ENCODE assay signal across 9 cellular contexts in the genomic region with DNA sequence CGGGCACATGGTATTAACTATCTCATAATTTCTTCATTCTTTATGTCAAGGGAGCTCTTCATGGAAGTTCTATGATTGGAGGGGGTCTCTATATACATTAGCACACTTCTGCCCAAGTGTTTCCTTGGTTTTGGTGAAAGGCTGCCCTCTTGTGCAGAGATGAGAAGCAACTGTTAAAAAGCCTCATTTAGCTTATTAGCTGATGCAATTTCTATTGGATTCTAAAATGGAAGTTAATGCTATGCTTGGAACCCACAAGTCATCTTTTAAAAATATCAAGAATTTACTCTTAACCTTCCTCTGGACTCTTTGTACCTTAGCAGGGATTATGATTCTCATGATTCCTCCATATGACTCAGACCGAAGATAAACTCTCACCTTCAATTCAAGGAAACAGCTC.
A peak's percentile ranks its signal among the peaks of the same experiment; 100 is the strongest.
DNase-seq lines count a peak whose midpoint lies in the region; ATAC-seq, FAIRE-seq and TF ChIP-seq lines count a peak whose summit lies in the region.
"Had no signal": no experiment of that assay in that cellular context is flagged by ENCODE, and none has a peak within 500 bp of the region (broad histone marks: within the 10 kb centered on the region; RNA-seq: fewer than 3 reads in every experiment).

No MANE protein-coding gene starts in this region.

- peaks cover 0 to 3% of the 10 kb centered on the region in 2 experiments; a peak in 1 of 4 replicates for H3K9me3 ChIP-seq in H1 (ENCODE audit: insufficient read depth in 2 of 2, low read depth in 1 of 2, low read length in 1 of 2)

- no peaks in the 10 kb centered on the region for H3K79me2 ChIP-seq in H1 (ENCODE audit: control insufficient read depth in 1 of 2, insufficient read depth in 2 of 2, low read length in 2 of 2)

- intact Hi-C loops in left cardiac atrium (cut with DNase I) = loop anchor here (5.0 to 10.0 kb wide), 2 partner anchors 83 to 86 kb away; no protein-coding TSS in a partner anchor
- intact Hi-C loops in activated CD4-positive, alpha-beta memory T cell treated with anti-CD3 and anti-CD28 coated beads for 36 hours (cut with micrococcal nuclease) = no loop called here

- no peak overlapping the region for H3K18ac ChIP-seq in H1 (ENCODE audit: extremely low read depth, low read length)

- H2BK20ac ChIP-seq in H1 (ENCODE audit: low read length) = no peak overlapping the region

- no peak overlapping the region for H3K27ac Mint-ChIP-seq in progenitor cell of endocrine pancreas
- H3K27ac Mint-ChIP-seq in activated CD4-positive, alpha-beta memory T cell treated with anti-CD3 and anti-CD28 coated beads for 36 hours = no peak overlapping the region

- H3K4me1 ChIP-seq in H1 (replicated peaks in 1 of 4; ENCODE audit: control insufficient read depth in 3 of 4, insufficient read depth in 4 of 4, low read length in 3 of 4) = no peaks in the 10 kb centered on the region

- H4K8ac ChIP-seq in H1 (ENCODE audit: extremely low read depth, insufficient read depth, low read length) = no peak overlapping the region

- H4K91ac ChIP-seq in H1 (replicated peaks; ENCODE audit: insufficient read length, low read length) = no peak overlapping the region

- H3K79me1 ChIP-seq in H1 (ENCODE audit: low read depth, low read length) = no peaks in the 10 kb centered on the region

- CTCF ChIA-PET in H1 (lab: Charles Lee; ENCODE audit: partially characterized antibody) = interaction anchor here (0.7 to 2.2 kb wide), 20 partner anchors 8 to 1097 kb away, joined by 3 to 9 read pairs (median 4); no protein-coding TSS in a partner anchor
- CTCF ChIA-PET in activated CD4-positive, alpha-beta memory T cell treated with anti-CD3 and anti-CD28 coated beads for 36 hours (lab: Charles Lee) = no interaction called here

- TF ChIP-seq CTCF in H1 (IDR thresholded peaks at IDR 0.05; ENCODE audit: control extremely low read depth in 1 of 3, insufficient read depth in 1 of 3, low read depth in 1 of 3, low read length in 3 of 3) (peak in 2 of 3 experiments; percentile 43 to 53; a peak in 2 of 4 replicates), progenitor cell of endocrine pancreas (IDR thresholded peaks at IDR 0.05; ENCODE audit: unreplicated experiment) (peak; percentile 42)

- H3K9me3 Mint-ChIP-seq in progenitor cell of endocrine pancreas (ENCODE audit: low read depth) = peaks cover 8% of the 10 kb centered on the region
- peaks cover 4% of the 10 kb centered on the region for H3K9me3 Mint-ChIP-seq in activated CD4-positive, alpha-beta memory T cell treated with anti-CD3 and anti-CD28 coated beads for 36 hours

- H3K23me2 ChIP-seq in H1 (ENCODE audit: low read depth, low read length) = no peaks in the 10 kb centered on the region

- no peak overlapping the region for H2BK5ac ChIP-seq in H1 (ENCODE audit: low read depth, low read length)

- H3K36me3 Mint-ChIP-seq in progenitor cell of endocrine pancreas (ENCODE audit: insufficient read depth) = no peaks in the 10 kb centered on the region
- H3K36me3 Mint-ChIP-seq in activated CD4-positive, alpha-beta memory T cell treated with anti-CD3 and anti-CD28 coated beads for 36 hours = no peaks in the 10 kb centered on the region

- H3K4me1 Mint-ChIP-seq in progenitor cell of endocrine pancreas (ENCODE audit: low read depth) = no peaks in the 10 kb centered on the region
- H3K4me1 Mint-ChIP-seq in activated CD4-positive, alpha-beta memory T cell treated with anti-CD3 and anti-CD28 coated beads for 36 hours (ENCODE audit: low read depth) = peaks cover 2% of the 10 kb centered on the region

- H3K27me3 ChIP-seq in H1 (replicated peaks in 1 of 4; ENCODE audit: control insufficient read depth in 3 of 4, extremely low read depth in 1 of 4, insufficient read depth in 3 of 4, low read length in 3 of 4) = no peaks in the 10 kb centered on the region

- ATAC-seq in left cardiac atrium = no peak

- no peak overlapping the region for H3K4me3 ChIP-seq in H1 (ENCODE audit: extremely low read depth in 1 of 4, insufficient read depth in 2 of 4, low read depth in 3 of 4, low read length in 4 of 4)

- POLR2A ChIA-PET in H1 (lab: Charles Lee; ENCODE audit: partially characterized antibody) = no interaction called here
- POLR2A ChIA-PET in activated CD4-positive, alpha-beta memory T cell treated with anti-CD3 and anti-CD28 coated beads for 36 hours (lab: Charles Lee) = no interaction called here

- H3K27ac ChIP-seq in H1 (ENCODE audit: low read depth, low read length) = no peak overlapping the region

- no peak overlapping the region for H3K23ac ChIP-seq in H1 (ENCODE audit: insufficient read length)

- no peak overlapping the region for H2BK120ac ChIP-seq in H1 (replicated peaks; ENCODE audit: low read depth, low read length)

- H3K4me3 Mint-ChIP-seq in progenitor cell of endocrine pancreas (ENCODE audit: low read depth) = no peak overlapping the region
- H3K4me3 Mint-ChIP-seq in activated CD4-positive, alpha-beta memory T cell treated with anti-CD3 and anti-CD28 coated beads for 36 hours = no peak overlapping the region

- H3K9ac ChIP-seq in H1 (replicated peaks in 1 of 4; ENCODE audit: extremely low read depth in 1 of 4, low read depth in 3 of 4, low read length in 3 of 4) = no peak overlapping the region

- no peak overlapping the region for H4K5ac ChIP-seq in H1 (ENCODE audit: insufficient read length, low read depth, low read length)

- no peaks in the 10 kb centered on the region for H4K20me1 ChIP-seq in H1 (replicated peaks in 1 of 2; ENCODE audit: control insufficient read depth in 1 of 2, insufficient read depth in 2 of 2, low read length in 2 of 2)

- no peak for TF ChIP-seq EP300 in H1 (IDR thresholded peaks at IDR 0.05; ENCODE audit: borderline replicate concordance in 1 of 2, low read depth in 2 of 2, low read length in 2 of 2)

- no peak overlapping the region for H3K4ac ChIP-seq in H1 (replicated peaks; ENCODE audit: insufficient read length, low read depth, low read length)

- H3K4me2 ChIP-seq in H1 (ENCODE audit: insufficient read depth in 1 of 2, low read depth in 2 of 2, low read length in 2 of 2) = no peak overlapping the region

- WGBS in H1 (ENCODE audit: extremely low coverage in 1 of 2, insufficient coverage in 1 of 2, insufficient read length in 1 of 2, insufficient replicate concordance in 2 of 2, low coverage in 1 of 2, low lambda C conversion rate in 2 of 2, missing lambda C conversion rate in 1 of 2), 2 experiments = 91% methylated on average over 2 of the region's 2 CpGs; no CpG with 5 or more reads in 1 of the 2 experiments

- DNase-seq in H4 (ENCODE audit: low spot score) = peak; percentile 7
- peak; percentile 7 to 68 for DNase-seq in NCI-H446 (lab: John Stamatoyannopoulos, UW)
- no peak for DNase-seq in H1 (ENCODE audit: low read depth in 1 of 2, low spot score in 2 of 2)
- no peak for DNase-seq in progenitor cell of endocrine pancreas (ENCODE audit: low spot score, unreplicated experiment)
- no peak for DNase-seq in OCI-M2 (lab: John Stamatoyannopoulos, UW; ENCODE audit: unreplicated experiment)
- no peak for DNase-seq in left cardiac atrium
- DNase-seq in KG1 (lab: John Stamatoyannopoulos, UW) = no peak
- no peak for DNase-seq in activated CD4-positive, alpha-beta memory T cell treated with anti-CD3 and anti-CD28 coated beads for 36 hours
- DNase-seq: kidney had no signal

- no peak overlapping the region for H2BK15ac ChIP-seq in H1 (ENCODE audit: low read length)

- no peaks in the 10 kb centered on the region for H3K36me3 ChIP-seq in H1 (ENCODE audit: control insufficient read depth in 2 of 4, insufficient read depth in 4 of 4, low read length in 3 of 4)

- peak; percentile 71 to 75 for TF ChIP-seq RAD21 in H1 (IDR thresholded peaks at IDR 0.05 in 1 of 2, conservative IDR thresholded peaks at IDR 0.05 in 1 of 2; ENCODE audit: low read depth in 2 of 2, low read length in 2 of 2)

- H2AFZ ChIP-seq in H1 (ENCODE audit: low read length) = no peak overlapping the region

- H2BK12ac ChIP-seq in H1 (ENCODE audit: low read depth, low read length) = no peak overlapping the region

- no peak for TF ChIP-seq POLR2A in H1 (IDR thresholded peaks at IDR 0.05; ENCODE audit: control extremely low read depth in 1 of 2, low read depth in 2 of 2, low read length in 2 of 2)

- no peak overlapping the region for H2AK5ac ChIP-seq in H1 (ENCODE audit: low read depth, low read length)

- no peak overlapping the region for H3K56ac ChIP-seq in H1 (replicated peaks; ENCODE audit: insufficient read length, low read depth, low read length)

- no peak overlapping the region for H3K14ac ChIP-seq in H1 (ENCODE audit: insufficient read length)

- no peak for FAIRE-seq in H1 (lab: Jason Lieb, UNC)
- FAIRE-seq: kidney had no signal

- no peaks in the 10 kb centered on the region for H3K27me3 Mint-ChIP-seq in progenitor cell of endocrine pancreas
- peaks cover 4% of the 10 kb centered on the region for H3K27me3 Mint-ChIP-seq in activated CD4-positive, alpha-beta memory T cell treated with anti-CD3 and anti-CD28 coated beads for 36 hours

TF ChIP-seq in H1, 55 proteins besides CTCF, POLR2A, EP300 and RAD21:
- TF ChIP-seq KDM5A (IDR thresholded peaks at IDR 0.05; ENCODE audit: low read length) (no peak), ASH2L (IDR thresholded peaks at IDR 0.05; ENCODE audit: low read length) (no peak), CEBPB (IDR thresholded peaks at IDR 0.05; ENCODE audit: low read depth, low read length) (peak; percentile 49; the same call in 1 of the 2 replicates)
TF ChIP-seq in H1: peak in this region for 1.

Comparison
In these comparisons a context has a peak if more than half of its experiments do, and no peak if none do; other contexts are left out.
1. DNase-seq: peak in H4 (single experiment) and NCI-H446 (2 of 2); none in H1 (0 of 2), progenitor cell of endocrine pancreas (single experiment), OCI-M2 (single experiment), left cardiac atrium (single experiment), KG1 (single experiment) and activated CD4-positive, alpha-beta memory T cell treated with anti-CD3 and anti-CD28 coated beads for 36 hours (single experiment).